12 cellular contexts compared by ENCODE assay signal in genomic region chr2:110854355-110855081, GRCh38.
DNase-seq lines count a peak whose midpoint lies in the region; ATAC-seq and TF ChIP-seq lines count a peak whose summit lies in the region.
"Had no signal": no experiment of that assay in that cellular context is flagged by ENCODE, and none has a peak within 500 bp of the region (broad histone marks: within the 10 kb centered on the region; RNA-seq: fewer than 3 reads in every experiment).

No MANE protein-coding gene starts in this region.

- H3K27me3 ChIP-seq in MM.1S (replicated peaks; ENCODE audit: insufficient read depth, low read length), result no peaks in the 10 kb centered on the region
- H3K27me3 ChIP-seq: hepatocyte had no signal

- peaks cover 19% of the 10 kb centered on the region for H3F3A ChIP-seq in MM.1S (ENCODE audit: insufficient read depth, low read length)

- no peak overlapping the region for H3K9ac ChIP-seq in MM.1S (ENCODE audit: low read length)

- no peak overlapping the region for H3K4me2 ChIP-seq in MM.1S (ENCODE audit: low read depth, low read length)
- H3K4me2 ChIP-seq: hepatocyte had no signal

- H2AFZ ChIP-seq in MM.1S (ENCODE audit: low read length), result no peak overlapping the region
- H2AFZ ChIP-seq: hepatocyte had no signal

- peaks cover 3% of the 10 kb centered on the region for H3K27me3 Mint-ChIP-seq in progenitor cell of endocrine pancreas

- H3K36me3 ChIP-seq in MM.1S (replicated peaks; ENCODE audit: insufficient read depth, low read length), result no peaks in the 10 kb centered on the region
- H3K36me3 ChIP-seq: suprapubic skin had no signal

- peaks cover 8% of the 10 kb centered on the region for H3K4me1 Mint-ChIP-seq in progenitor cell of endocrine pancreas (ENCODE audit: low read depth)

- H3K79me2 ChIP-seq in MM.1S (ENCODE audit: low read length), result no peaks in the 10 kb centered on the region
- H3K79me2 ChIP-seq: hepatocyte had no signal

- H3K27ac ChIP-seq in MM.1S (ENCODE audit: low read length), result no peak overlapping the region
- H3K27ac ChIP-seq: hepatocyte, suprapubic skin had no signal

- no peaks in the 10 kb centered on the region for H3K9me3 Mint-ChIP-seq in progenitor cell of endocrine pancreas (ENCODE audit: low read depth)

- H3K27ac Mint-ChIP-seq in progenitor cell of endocrine pancreas, result no peak overlapping the region

- TF ChIP-seq CTCF in MM.1S (IDR thresholded peaks at IDR 0.05; ENCODE audit: low read length), result peak; percentile 38
- peak; percentile 25 for TF ChIP-seq CTCF in cardiac fibroblast (IDR thresholded peaks at IDR 0.05; ENCODE audit: low read depth, low read length)
- TF ChIP-seq CTCF in progenitor cell of endocrine pancreas (IDR thresholded peaks at IDR 0.05; ENCODE audit: unreplicated experiment), result peak; percentile 41

- DNase-seq in SIG-M5 treated with dmso at 0.1 percent for 504 hours (lab: John Stamatoyannopoulos, UW; ENCODE audit: unreplicated experiment) (peak; percentile 22), SIG-M5 (lab: John Stamatoyannopoulos, UW) (no peak), MM.1S (no peak), cardiac fibroblast (ENCODE audit: low read depth in 2 of 2) (peak in 1 of 2 donors; percentile 12), progenitor cell of endocrine pancreas (ENCODE audit: low spot score, unreplicated experiment) (no peak), cerebellum (ENCODE audit: low spot score) (no peak)
- DNase-seq: activated naive CD4-positive, alpha-beta T cell treated with anti-CD3 and anti-CD28 coated beads, Interleukin-2, amount 50 U/mL, for 16 hours; KG1 had no signal

- H3K9me2 ChIP-seq in MM.1S (replicated peaks; ENCODE audit: insufficient read depth, low read length), result no peaks in the 10 kb centered on the region

- no peaks in the 10 kb centered on the region for H3K36me3 Mint-ChIP-seq in progenitor cell of endocrine pancreas (ENCODE audit: insufficient read depth)

- no peaks in the 10 kb centered on the region for H3K9me3 ChIP-seq in MM.1S (replicated peaks; ENCODE audit: insufficient read depth, low read length)
- H3K9me3 ChIP-seq: suprapubic skin had no signal

- ATAC-seq in GM19452 (IDR thresholded peaks at IDR 0.05; ENCODE audit: unreplicated experiment), result no peak
- ATAC-seq in HG02938 (IDR thresholded peaks at IDR 0.05; ENCODE audit: unreplicated experiment), result no peak

- peaks cover 21% of the 10 kb centered on the region for H3K4me1 ChIP-seq in MM.1S (ENCODE audit: low read length)
- H3K4me1 ChIP-seq: suprapubic skin had no signal

- no peaks in the 10 kb centered on the region for H4K20me1 ChIP-seq in MM.1S (ENCODE audit: insufficient read depth, low read length)

- H3K4me3 ChIP-seq in MM.1S (ENCODE audit: low read length), result no peak overlapping the region
- no peak overlapping the region for H3K4me3 ChIP-seq in cardiac fibroblast (replicated peaks in 1 of 2; ENCODE audit: low read depth in 2 of 2, low read length in 2 of 2)
- H3K4me3 ChIP-seq: hepatocyte, suprapubic skin had no signal

- H3K4me3 Mint-ChIP-seq in progenitor cell of endocrine pancreas (ENCODE audit: low read depth), result no peak overlapping the region
